ENCODE assay signal across 21 cellular contexts in genomic region chr16:88049020-88049419, GRCh38.
DNase-seq lines count a peak whose midpoint lies in the region; ATAC-seq and TF ChIP-seq lines count a peak whose summit lies in the region.
"Had no signal": no experiment of that assay in that cellular context is flagged by ENCODE, and none has a peak within 500 bp of the region (broad histone marks: within the 10 kb centered on the region; RNA-seq: fewer than 3 reads in every experiment).

No MANE protein-coding gene starts in this region.

- H3K27ac ChIP-seq in BLaER1 = peak overlapping the region; percentile 4; the same call in 1 of the 2 replicates
- peak overlapping the region in 1 of 8 donors; percentile 24 for H3K27ac ChIP-seq in spleen
- H3K27ac ChIP-seq in gastrocnemius medialis = no peak overlapping the region

- peaks cover 49% of the 10 kb centered on the region for H3K36me3 ChIP-seq in BLaER1
- peaks cover 0 to 81% (median 29%) of the 10 kb centered on the region in 6 donors for H3K36me3 ChIP-seq in spleen
- peaks cover 0 to 13% of the 10 kb centered on the region in 2 donors for H3K36me3 ChIP-seq in gastrocnemius medialis

- TF ChIP-seq CTCF in WTC11 (IDR thresholded peaks at IDR 0.05) (no peak), spleen (IDR thresholded peaks at IDR 0.05 in 8 of 11, conservative IDR thresholded peaks at IDR 0.05 in 3 of 11) (no peak), gastrocnemius medialis (IDR thresholded peaks at IDR 0.05 in 4 of 5, conservative IDR thresholded peaks at IDR 0.05 in 1 of 5) (no peak)

- peaks cover 35% of the 10 kb centered on the region for H3K36me3 Mint-ChIP-seq in WTC11
- peaks cover 0 to 10% of the 10 kb centered on the region in 2 donors for H3K36me3 Mint-ChIP-seq in naive B cell
- H3K36me3 Mint-ChIP-seq in activated CD4-positive, alpha-beta T cell treated with anti-CD3 and anti-CD28 coated beads for 36 hours (ENCODE audit: low read depth) = peaks cover 23% of the 10 kb centered on the region

- CTCF ChIA-PET in WTC11 (lab: Charles Lee) = no interaction called here
- CTCF ChIA-PET in activated CD4-positive, alpha-beta T cell treated with anti-CD3 and anti-CD28 coated beads for 36 hours (lab: Charles Lee) = no interaction called here

- H3K4me2 ChIP-seq in BLaER1 = no peak overlapping the region
- H3K4me2 ChIP-seq: GM23338, SK-N-SH had no signal

- H3K9ac ChIP-seq in BLaER1 = no peak overlapping the region
- H3K9ac ChIP-seq: SK-N-SH had no signal

- H4K20me1 ChIP-seq in BLaER1 = no peaks in the 10 kb centered on the region; the same call in 1 of the 2 replicates

- H3K27ac Mint-ChIP-seq in WTC11 (peak overlapping the region; percentile 59), naive B cell (peak overlapping the region; percentile 39 to 100 (median 100))
- H3K27ac Mint-ChIP-seq in activated CD4-positive, alpha-beta T cell treated with anti-CD3 and anti-CD28 coated beads for 36 hours = no peak overlapping the region
- H3K27ac Mint-ChIP-seq: CD4-positive, CD25-positive, alpha-beta regulatory T cell; GM23338 had no signal

- H3K27me3 Mint-ChIP-seq in WTC11 (ENCODE audit: low read depth) = no peaks in the 10 kb centered on the region
- no peaks in the 10 kb centered on the region for H3K27me3 Mint-ChIP-seq in naive B cell
- H3K27me3 Mint-ChIP-seq in activated CD4-positive, alpha-beta T cell treated with anti-CD3 and anti-CD28 coated beads for 36 hours = no peaks in the 10 kb centered on the region
- H3K27me3 Mint-ChIP-seq: CD4-positive, CD25-positive, alpha-beta regulatory T cell had no signal

- H3K4me3 ChIP-seq in BLaER1 (no peak overlapping the region), spleen (no peak overlapping the region), gastrocnemius medialis (no peak overlapping the region)
- H3K4me3 ChIP-seq: GM23338 had no signal

- DNase-seq in WTC11 (ENCODE audit: low spot score) (no peak), naive B cell (no peak), spleen (peak; percentile 45), NCI-H2171 (lab: John Stamatoyannopoulos, UW) (no peak), gastrocnemius medialis (no peak)
- DNase-seq in activated CD4-positive, alpha-beta T cell treated with anti-CD3 and anti-CD28 coated beads for 36 hours = no peak
- DNase-seq: AML-193; CD4-positive, CD25-positive, alpha-beta regulatory T cell; COR-L47; DMS79; HCEC 1CT; IMR-90; NCI-H1105; NCI-H2029 treated with DMSO at 0.1 percent for 48 hours; NCI-H524 treated with DMSO at 0.1 percent for 48 hours; NCI-H82; SIG-M5 had no signal

- in situ Hi-C loops in gastrocnemius medialis (cut with MboI; ENCODE audit: low sequenced_read_pairs in 4 of 4) = no loop called here

- H3K9me3 ChIP-seq in BLaER1 = peaks cover 10% of the 10 kb centered on the region; the same call in 1 of the 2 replicates
- no peaks in the 10 kb centered on the region for H3K9me3 ChIP-seq in spleen
- no peaks in the 10 kb centered on the region for H3K9me3 ChIP-seq in gastrocnemius medialis
- H3K9me3 ChIP-seq: SK-N-SH had no signal

- H3K4me1 ChIP-seq in BLaER1 (peaks cover 46% of the 10 kb centered on the region), spleen (peaks cover 0 to 37% (median 12%) of the 10 kb centered on the region in 6 donors), gastrocnemius medialis (no peaks in the 10 kb centered on the region)

- H3K9me3 Mint-ChIP-seq in WTC11 (peaks cover 3% of the 10 kb centered on the region; the same call in 1 of the 2 replicates), naive B cell (peaks cover 0 to 4% (median 0%) of the 10 kb centered on the region in 7 donors)
- no peaks in the 10 kb centered on the region for H3K9me3 Mint-ChIP-seq in activated CD4-positive, alpha-beta T cell treated with anti-CD3 and anti-CD28 coated beads for 36 hours (ENCODE audit: low read depth)
- H3K9me3 Mint-ChIP-seq: CD4-positive, CD25-positive, alpha-beta regulatory T cell; GM23338 had no signal

- POLR2A ChIA-PET in WTC11 (lab: Charles Lee) = no interaction called here
- POLR2A ChIA-PET in activated CD4-positive, alpha-beta T cell treated with anti-CD3 and anti-CD28 coated beads for 36 hours (lab: Charles Lee) = no interaction called here

- H3K27me3 ChIP-seq in BLaER1 (no peaks in the 10 kb centered on the region), spleen (replicated peaks in 1 of 7) (no peaks in the 10 kb centered on the region), gastrocnemius medialis (no peaks in the 10 kb centered on the region)

- intact Hi-C loops in spleen (cut with DNase I; ENCODE audit: low total_unique reads) (no loop called here), gastrocnemius medialis (cut with DNase I; ENCODE audit: low total_unique reads) (no loop called here)
- intact Hi-C loops in activated CD4-positive, alpha-beta T cell treated with anti-CD3 and anti-CD28 coated beads for 36 hours (cut with DNase I, micrococcal nuclease) = no loop called here

- H3K4me1 Mint-ChIP-seq in WTC11 (no peaks in the 10 kb centered on the region), naive B cell (peaks cover 42 to 58% (median 53%) of the 10 kb centered on the region in 3 donors)
- H3K4me1 Mint-ChIP-seq in activated CD4-positive, alpha-beta T cell treated with anti-CD3 and anti-CD28 coated beads for 36 hours = no peaks in the 10 kb centered on the region
- H3K4me1 Mint-ChIP-seq: GM23338 had no signal

- TF ChIP-seq POLR2A in spleen (IDR thresholded peaks at IDR 0.05) (no peak), gastrocnemius medialis (IDR thresholded peaks at IDR 0.05) (no peak)

- H3K4me3 Mint-ChIP-seq in WTC11 (no peak overlapping the region), naive B cell (peak overlapping the region in 2 of 8 donors; percentile 73 to 78)
- no peak overlapping the region for H3K4me3 Mint-ChIP-seq in activated CD4-positive, alpha-beta T cell treated with anti-CD3 and anti-CD28 coated beads for 36 hours
- H3K4me3 Mint-ChIP-seq: CD4-positive, CD25-positive, alpha-beta regulatory T cell; GM23338 had no signal

- 87 to 95% (median 88%) methylated on average over 9 to 14 of the region's 14 CpGs for WGBS in spleen, 5 donors

- no peak for ATAC-seq in WTC11
- ATAC-seq in naive B cell (ENCODE audit: low read depth in 2 of 2) = no peak
- ATAC-seq in activated CD4-positive, alpha-beta T cell treated with anti-CD3 and anti-CD28 coated beads for 36 hours = no peak
- ATAC-seq in gastrocnemius medialis = no peak
- ATAC-seq: GM23338, Panc1 had no signal

TF ChIP-seq in WTC11, 78 proteins besides CTCF, POLR2A, EP300 and RAD21:
- TF ChIP-seq FOXK1 (CRISPR knock-in tag; IDR thresholded peaks at IDR 0.05) = no peak
- TF ChIP-seq ZNF138 (CRISPR knock-in tag; conservative IDR thresholded peaks at IDR 0.05) = no peak
- TF ChIP-seq NFATC4 (CRISPR knock-in tag; IDR thresholded peaks at IDR 0.05) = no peak
- no peak for TF ChIP-seq ZNF396 (CRISPR knock-in tag; IDR thresholded peaks at IDR 0.05; ENCODE audit: borderline replicate concordance)
- TF ChIP-seq ZNF423 (CRISPR knock-in tag; IDR thresholded peaks at IDR 0.05) = no peak
- no peak for TF ChIP-seq OVOL2 (CRISPR knock-in tag; IDR thresholded peaks at IDR 0.05; ENCODE audit: borderline replicate concordance)
- no peak for TF ChIP-seq IRF1 (CRISPR knock-in tag; IDR thresholded peaks at IDR 0.05)
- no peak for TF ChIP-seq JAZF1 (CRISPR knock-in tag; IDR thresholded peaks at IDR 0.05)
- no peak for TF ChIP-seq CBFB (CRISPR knock-in tag; IDR thresholded peaks at IDR 0.05; ENCODE audit: low read depth)
- TF ChIP-seq ATF2 (CRISPR knock-in tag; IDR thresholded peaks at IDR 0.05; ENCODE audit: borderline replicate concordance, low read depth) = no peak
- TF ChIP-seq TCF7 (CRISPR knock-in tag; IDR thresholded peaks at IDR 0.05; ENCODE audit: low read depth) = no peak
